ENCODE assay signal across 2 cellular contexts in the genomic region with DNA sequence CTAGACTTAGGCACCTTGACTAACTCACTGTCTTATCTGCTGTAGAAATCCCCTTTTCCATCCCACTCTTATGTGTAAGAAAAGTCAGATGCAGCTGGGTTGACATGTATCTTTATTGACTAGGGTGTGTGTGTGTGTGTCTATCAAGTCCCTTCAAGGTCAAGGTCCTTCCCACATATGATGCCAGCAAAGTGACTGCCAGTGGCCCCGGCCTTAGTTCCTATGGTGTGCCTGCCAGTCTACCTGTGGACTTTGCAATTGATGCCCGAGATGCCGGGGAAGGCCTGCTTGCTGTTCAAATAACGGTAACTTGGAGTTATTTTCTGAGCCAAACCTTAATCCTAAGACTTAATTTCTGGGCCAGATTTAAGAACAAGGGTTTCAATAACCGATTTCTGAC.
TF ChIP-seq lines count a peak whose summit lies in the region.

No MANE protein-coding gene starts in this region.

TF ChIP-seq in liver, 16 proteins besides CTCF, POLR2A, EP300 and RAD21:
- TF ChIP-seq, protein P1, sequence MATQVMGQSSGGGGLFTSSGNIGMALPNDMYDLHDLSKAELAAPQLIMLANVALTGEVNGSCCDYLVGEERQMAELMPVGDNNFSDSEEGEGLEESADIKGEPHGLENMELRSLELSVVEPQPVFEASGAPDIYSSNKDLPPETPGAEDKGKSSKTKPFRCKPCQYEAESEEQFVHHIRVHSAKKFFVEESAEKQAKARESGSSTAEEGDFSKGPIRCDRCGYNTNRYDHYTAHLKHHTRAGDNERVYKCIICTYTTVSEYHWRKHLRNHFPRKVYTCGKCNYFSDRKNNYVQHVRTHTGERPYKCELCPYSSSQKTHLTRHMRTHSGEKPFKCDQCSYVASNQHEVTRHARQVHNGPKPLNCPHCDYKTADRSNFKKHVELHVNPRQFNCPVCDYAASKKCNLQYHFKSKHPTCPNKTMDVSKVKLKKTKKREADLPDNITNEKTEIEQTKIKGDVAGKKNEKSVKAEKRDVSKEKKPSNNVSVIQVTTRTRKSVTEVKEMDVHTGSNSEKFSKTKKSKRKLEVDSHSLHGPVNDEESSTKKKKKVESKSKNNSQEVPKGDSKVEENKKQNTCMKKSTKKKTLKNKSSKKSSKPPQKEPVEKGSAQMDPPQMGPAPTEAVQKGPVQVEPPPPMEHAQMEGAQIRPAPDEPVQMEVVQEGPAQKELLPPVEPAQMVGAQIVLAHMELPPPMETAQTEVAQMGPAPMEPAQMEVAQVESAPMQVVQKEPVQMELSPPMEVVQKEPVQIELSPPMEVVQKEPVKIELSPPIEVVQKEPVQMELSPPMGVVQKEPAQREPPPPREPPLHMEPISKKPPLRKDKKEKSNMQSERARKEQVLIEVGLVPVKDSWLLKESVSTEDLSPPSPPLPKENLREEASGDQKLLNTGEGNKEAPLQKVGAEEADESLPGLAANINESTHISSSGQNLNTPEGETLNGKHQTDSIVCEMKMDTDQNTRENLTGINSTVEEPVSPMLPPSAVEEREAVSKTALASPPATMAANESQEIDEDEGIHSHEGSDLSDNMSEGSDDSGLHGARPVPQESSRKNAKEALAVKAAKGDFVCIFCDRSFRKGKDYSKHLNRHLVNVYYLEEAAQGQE (IDR thresholded peaks at IDR 0.05) = no peak
- TF ChIP-seq FOXA2 (IDR thresholded peaks at IDR 0.05) = no peak
- no peak for TF ChIP-seq EGR1 (IDR thresholded peaks at IDR 0.05; ENCODE audit: low read depth in 2 of 2)
- TF ChIP-seq, protein P2, sequence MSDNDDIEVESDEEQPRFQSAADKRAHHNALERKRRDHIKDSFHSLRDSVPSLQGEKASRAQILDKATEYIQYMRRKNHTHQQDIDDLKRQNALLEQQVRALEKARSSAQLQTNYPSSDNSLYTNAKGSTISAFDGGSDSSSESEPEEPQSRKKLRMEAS (IDR thresholded peaks at IDR 0.05) = no peak
- TF ChIP-seq FOXA1 (IDR thresholded peaks at IDR 0.05) = no peak
- TF ChIP-seq HNF4A (conservative IDR thresholded peaks at IDR 0.05) = peak; percentile 84 to 86
- TF ChIP-seq, protein P3, sequence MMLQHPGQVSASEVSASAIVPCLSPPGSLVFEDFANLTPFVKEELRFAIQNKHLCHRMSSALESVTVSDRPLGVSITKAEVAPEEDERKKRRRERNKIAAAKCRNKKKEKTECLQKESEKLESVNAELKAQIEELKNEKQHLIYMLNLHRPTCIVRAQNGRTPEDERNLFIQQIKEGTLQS (IDR thresholded peaks at IDR 0.05) = no peak
- TF ChIP-seq YY1 (IDR thresholded peaks at IDR 0.05) = no peak
- TF ChIP-seq, protein P4, sequence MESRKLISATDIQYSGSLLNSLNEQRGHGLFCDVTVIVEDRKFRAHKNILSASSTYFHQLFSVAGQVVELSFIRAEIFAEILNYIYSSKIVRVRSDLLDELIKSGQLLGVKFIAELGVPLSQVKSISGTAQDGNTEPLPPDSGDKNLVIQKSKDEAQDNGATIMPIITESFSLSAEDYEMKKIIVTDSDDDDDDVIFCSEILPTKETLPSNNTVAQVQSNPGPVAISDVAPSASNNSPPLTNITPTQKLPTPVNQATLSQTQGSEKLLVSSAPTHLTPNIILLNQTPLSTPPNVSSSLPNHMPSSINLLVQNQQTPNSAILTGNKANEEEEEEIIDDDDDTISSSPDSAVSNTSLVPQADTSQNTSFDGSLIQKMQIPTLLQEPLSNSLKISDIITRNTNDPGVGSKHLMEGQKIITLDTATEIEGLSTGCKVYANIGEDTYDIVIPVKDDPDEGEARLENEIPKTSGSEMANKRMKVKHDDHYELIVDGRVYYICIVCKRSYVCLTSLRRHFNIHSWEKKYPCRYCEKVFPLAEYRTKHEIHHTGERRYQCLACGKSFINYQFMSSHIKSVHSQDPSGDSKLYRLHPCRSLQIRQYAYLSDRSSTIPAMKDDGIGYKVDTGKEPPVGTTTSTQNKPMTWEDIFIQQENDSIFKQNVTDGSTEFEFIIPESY (IDR thresholded peaks at IDR 0.05) = no peak
- TF ChIP-seq NR2F2 (IDR thresholded peaks at IDR 0.05) = no peak
- TF ChIP-seq TAF1 (conservative IDR thresholded peaks at IDR 0.05) = no peak
- peak in 1 of 2 donors; percentile 27 for TF ChIP-seq JUND (IDR thresholded peaks at IDR 0.05)
- TF ChIP-seq SP1 (IDR thresholded peaks at IDR 0.05) = peak; percentile 58
- peak; percentile 69 to 75 for TF ChIP-seq RXRA (IDR thresholded peaks at IDR 0.05)
- TF ChIP-seq HNF4G (IDR thresholded peaks at IDR 0.05) = peak; percentile 74

TF ChIP-seq in HepG2, 621 proteins besides CTCF, POLR2A, EP300 and RAD21 (continued from another document):
- TF ChIP-seq, protein P5, sequence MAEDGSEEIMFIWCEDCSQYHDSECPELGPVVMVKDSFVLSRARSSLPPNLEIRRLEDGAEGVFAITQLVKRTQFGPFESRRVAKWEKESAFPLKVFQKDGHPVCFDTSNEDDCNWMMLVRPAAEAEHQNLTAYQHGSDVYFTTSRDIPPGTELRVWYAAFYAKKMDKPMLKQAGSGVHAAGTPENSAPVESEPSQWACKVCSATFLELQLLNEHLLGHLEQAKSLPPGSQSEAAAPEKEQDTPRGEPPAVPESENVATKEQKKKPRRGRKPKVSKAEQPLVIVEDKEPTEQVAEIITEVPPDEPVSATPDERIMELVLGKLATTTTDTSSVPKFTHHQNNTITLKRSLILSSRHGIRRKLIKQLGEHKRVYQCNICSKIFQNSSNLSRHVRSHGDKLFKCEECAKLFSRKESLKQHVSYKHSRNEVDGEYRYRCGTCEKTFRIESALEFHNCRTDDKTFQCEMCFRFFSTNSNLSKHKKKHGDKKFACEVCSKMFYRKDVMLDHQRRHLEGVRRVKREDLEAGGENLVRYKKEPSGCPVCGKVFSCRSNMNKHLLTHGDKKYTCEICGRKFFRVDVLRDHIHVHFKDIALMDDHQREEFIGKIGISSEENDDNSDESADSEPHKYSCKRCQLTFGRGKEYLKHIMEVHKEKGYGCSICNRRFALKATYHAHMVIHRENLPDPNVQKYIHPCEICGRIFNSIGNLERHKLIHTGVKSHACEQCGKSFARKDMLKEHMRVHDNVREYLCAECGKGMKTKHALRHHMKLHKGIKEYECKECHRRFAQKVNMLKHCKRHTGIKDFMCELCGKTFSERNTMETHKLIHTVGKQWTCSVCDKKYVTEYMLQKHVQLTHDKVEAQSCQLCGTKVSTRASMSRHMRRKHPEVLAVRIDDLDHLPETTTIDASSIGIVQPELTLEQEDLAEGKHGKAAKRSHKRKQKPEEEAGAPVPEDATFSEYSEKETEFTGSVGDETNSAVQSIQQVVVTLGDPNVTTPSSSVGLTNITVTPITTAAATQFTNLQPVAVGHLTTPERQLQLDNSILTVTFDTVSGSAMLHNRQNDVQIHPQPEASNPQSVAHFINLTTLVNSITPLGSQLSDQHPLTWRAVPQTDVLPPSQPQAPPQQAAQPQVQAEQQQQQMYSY (CRISPR knock-in tag; IDR thresholded peaks at IDR 0.05) = no peak
- TF ChIP-seq KAT2B (IDR thresholded peaks at IDR 0.05; ENCODE audit: borderline replicate concordance, low read depth, low read length) (no peak), ZSCAN21 (CRISPR knock-in tag; IDR thresholded peaks at IDR 0.05; ENCODE audit: borderline replicate concordance) (no peak), ZNF543 (CRISPR knock-in tag; IDR thresholded peaks at IDR 0.05) (no peak), SCMH1 (CRISPR knock-in tag; IDR thresholded peaks at IDR 0.05; ENCODE audit: borderline replicate concordance) (no peak), TAF15 (IDR thresholded peaks at IDR 0.05; ENCODE audit: low read depth, low read length, poor library complexity, severe bottlenecking) (no peak), BRD4 (CRISPR knock-in tag; IDR thresholded peaks at IDR 0.05) (no peak), ZNF841 (CRISPR knock-in tag; IDR thresholded peaks at IDR 0.05; ENCODE audit: borderline replicate concordance) (no peak)
- TF ChIP-seq, protein P6, sequence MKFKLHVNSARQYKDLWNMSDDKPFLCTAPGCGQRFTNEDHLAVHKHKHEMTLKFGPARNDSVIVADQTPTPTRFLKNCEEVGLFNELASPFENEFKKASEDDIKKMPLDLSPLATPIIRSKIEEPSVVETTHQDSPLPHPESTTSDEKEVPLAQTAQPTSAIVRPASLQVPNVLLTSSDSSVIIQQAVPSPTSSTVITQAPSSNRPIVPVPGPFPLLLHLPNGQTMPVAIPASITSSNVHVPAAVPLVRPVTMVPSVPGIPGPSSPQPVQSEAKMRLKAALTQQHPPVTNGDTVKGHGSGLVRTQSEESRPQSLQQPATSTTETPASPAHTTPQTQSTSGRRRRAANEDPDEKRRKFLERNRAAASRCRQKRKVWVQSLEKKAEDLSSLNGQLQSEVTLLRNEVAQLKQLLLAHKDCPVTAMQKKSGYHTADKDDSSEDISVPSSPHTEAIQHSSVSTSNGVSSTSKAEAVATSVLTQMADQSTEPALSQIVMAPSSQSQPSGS (CRISPR knock-in tag; IDR thresholded peaks at IDR 0.05) = no peak
- TF ChIP-seq, protein P7, sequence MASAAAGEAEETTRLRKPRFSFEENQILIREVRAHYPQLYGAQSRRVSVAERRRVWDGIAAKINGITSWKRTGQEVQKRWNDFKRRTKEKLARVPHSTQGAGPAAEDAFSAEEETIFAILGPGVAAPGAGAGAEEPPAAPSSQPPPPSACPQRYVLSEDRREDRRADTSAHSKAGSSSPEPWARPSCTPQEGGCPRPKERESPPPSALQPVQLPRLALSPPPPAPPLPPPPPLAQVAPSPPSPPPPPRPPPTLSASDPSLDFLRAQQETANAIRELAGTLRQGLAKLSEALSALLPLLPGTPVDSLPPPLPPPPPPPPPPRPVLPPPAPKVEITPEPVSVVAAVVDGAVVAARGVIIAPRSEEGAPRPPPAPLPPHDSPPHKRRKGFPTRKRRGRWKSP (CRISPR knock-in tag; IDR thresholded peaks at IDR 0.05) = no peak
